9 cellular contexts compared by ENCODE assay signal in genomic region chr17:8073627-8074485, GRCh38. TPM values are rescaled to one million over a fixed set of nuclear protein-coding genes. Genes with fewer than 3 reads are reported as not detected.
DNase-seq lines count a peak whose midpoint lies in the region; ATAC-seq and TF ChIP-seq lines count a peak whose summit lies in the region.
"Had no signal": no experiment of that assay in that cellular context is flagged by ENCODE, and none has a peak within 500 bp of the region (broad histone marks: within the 10 kb centered on the region; RNA-seq: fewer than 3 reads in every experiment).

No MANE protein-coding gene starts in this region.

- H3K27me3 ChIP-seq in SU-DHL-6 (ENCODE audit: low read length): no peaks in the 10 kb centered on the region
- peaks cover 19 to 28% of the 10 kb centered on the region in 2 donors for H3K27me3 ChIP-seq in right atrium auricular region
- H3K27me3 ChIP-seq in gastrocnemius medialis: peaks cover 67 to 73% (median 68%) of the 10 kb centered on the region in 3 donors

- H3K79me2 ChIP-seq in SU-DHL-6 (ENCODE audit: insufficient read depth, low read length): no peaks in the 10 kb centered on the region

- intact Hi-C loops in gastrocnemius medialis (cut with DNase I; ENCODE audit: low total_unique reads): no loop called here

- no peak overlapping the region for H2AFZ ChIP-seq in SU-DHL-6 (ENCODE audit: low read depth, low read length, severe bottlenecking)

- in situ Hi-C loops in gastrocnemius medialis (cut with MboI; ENCODE audit: low sequenced_read_pairs in 4 of 4): no loop called here

- H3K36me3 ChIP-seq in SU-DHL-6 (ENCODE audit: low read length) (no peaks in the 10 kb centered on the region), right atrium auricular region (no peaks in the 10 kb centered on the region), gastrocnemius medialis (no peaks in the 10 kb centered on the region)

- DNase-seq in GM03348 (ENCODE audit: low spot score) (peak; percentile 87), KG1 (lab: John Stamatoyannopoulos, UW) (peak; percentile 19), right atrium auricular region (ENCODE audit: low spot score) (peak; percentile 68), gastrocnemius medialis (peak in 1 of 2 donors; percentile 52), cortex of kidney (lab: John Stamatoyannopoulos, UW) (no peak)
- peak; percentile 89 for DNase-seq in activated naive CD8-positive, alpha-beta T cell treated with anti-CD3 and anti-CD28 coated beads, Interleukin-2, amount 10 ng/mL, durations not matched to agents 7 days and 5 days

- H3K4me1 ChIP-seq in right atrium auricular region: peaks cover 0 to 18% of the 10 kb centered on the region in 2 donors
- peaks cover 0 to 18% of the 10 kb centered on the region in 2 donors for H3K4me1 ChIP-seq in gastrocnemius medialis

- no peaks in the 10 kb centered on the region for H3K9me3 Mint-ChIP-seq in activated naive CD8-positive, alpha-beta T cell treated with anti-CD3 and anti-CD28 coated beads, Interleukin-2, amount 10 ng/mL, durations not matched to agents 7 days and 5 days

- H3K4me3 Mint-ChIP-seq in activated naive CD8-positive, alpha-beta T cell treated with anti-CD3 and anti-CD28 coated beads, Interleukin-2, amount 10 ng/mL, durations not matched to agents 7 days and 5 days: peak overlapping the region; percentile 80

- H3K4me2 ChIP-seq in SU-DHL-6 (ENCODE audit: low read depth, low read length, poor library complexity, severe bottlenecking): no peak overlapping the region

- H3K9me3 ChIP-seq in SU-DHL-6 (ENCODE audit: insufficient read depth, low read length) (no peaks in the 10 kb centered on the region), right atrium auricular region (no peaks in the 10 kb centered on the region), gastrocnemius medialis (no peaks in the 10 kb centered on the region)

- peaks cover 57% of the 10 kb centered on the region for H3K27me3 Mint-ChIP-seq in activated naive CD8-positive, alpha-beta T cell treated with anti-CD3 and anti-CD28 coated beads, Interleukin-2, amount 10 ng/mL, durations not matched to agents 7 days and 5 days

- no peak overlapping the region for H3K27ac ChIP-seq in SU-DHL-6 (ENCODE audit: low read depth, low read length)
- no peak overlapping the region for H3K27ac ChIP-seq in right atrium auricular region
- no peak overlapping the region for H3K27ac ChIP-seq in gastrocnemius medialis

- H3K9ac ChIP-seq in SU-DHL-6 (ENCODE audit: low read length): no peak overlapping the region

- TF ChIP-seq POLR2A in gastrocnemius medialis (IDR thresholded peaks at IDR 0.05): no peak

- ATAC-seq in activated naive CD8-positive, alpha-beta T cell treated with anti-CD3 and anti-CD28 coated beads, Interleukin-2, amount 10 ng/mL, durations not matched to agents 7 days and 5 days (ENCODE audit: low read depth): peak; percentile 84
- ATAC-seq in gastrocnemius medialis (peak; percentile 58 to 78), HG02885 (IDR thresholded peaks at IDR 0.05; ENCODE audit: poor library complexity, unreplicated experiment) (no peak)

- no peaks in the 10 kb centered on the region for H4K20me1 ChIP-seq in SU-DHL-6 (ENCODE audit: low read depth, low read length)

- H3F3A ChIP-seq in SU-DHL-6 (ENCODE audit: insufficient read depth): no peaks in the 10 kb centered on the region

- POLR2A ChIA-PET in activated naive CD8-positive, alpha-beta T cell treated with anti-CD3 and anti-CD28 coated beads, Interleukin-2, amount 10 ng/mL, durations not matched to agents 7 days and 5 days (lab: Charles Lee): interaction anchor here (0.5 to 1.1 kb wide), 2 partner anchors 13 kb away, joined by 3 read pairs; no protein-coding TSS in a partner anchor

- TF ChIP-seq CTCF in SU-DHL-6 (IDR thresholded peaks at IDR 0.05; ENCODE audit: insufficient read depth, low read length, poor library complexity, severe bottlenecking) (peak; percentile 74), right atrium auricular region (IDR thresholded peaks at IDR 0.05) (peak; percentile 79 to 89), gastrocnemius medialis (IDR thresholded peaks at IDR 0.05 in 4 of 5, conservative IDR thresholded peaks at IDR 0.05 in 1 of 5) (peak; percentile 54 to 90 (median 76))

- no peak overlapping the region for H3K27ac Mint-ChIP-seq in activated naive CD8-positive, alpha-beta T cell treated with anti-CD3 and anti-CD28 coated beads, Interleukin-2, amount 10 ng/mL, durations not matched to agents 7 days and 5 days

- H3K36me3 Mint-ChIP-seq in activated naive CD8-positive, alpha-beta T cell treated with anti-CD3 and anti-CD28 coated beads, Interleukin-2, amount 10 ng/mL, durations not matched to agents 7 days and 5 days: no peaks in the 10 kb centered on the region

- H3K4me3 ChIP-seq in SU-DHL-6 (ENCODE audit: insufficient read depth, low read length, poor library complexity, severe bottlenecking): no peak overlapping the region
- H3K4me3 ChIP-seq in right atrium auricular region: no peak overlapping the region
- H3K4me3 ChIP-seq in gastrocnemius medialis: peak overlapping the region in 1 of 4 donors; percentile 34

- peaks cover 19% of the 10 kb centered on the region for H3K4me1 Mint-ChIP-seq in activated naive CD8-positive, alpha-beta T cell treated with anti-CD3 and anti-CD28 coated beads, Interleukin-2, amount 10 ng/mL, durations not matched to agents 7 days and 5 days

- no peaks in the 10 kb centered on the region for H3K9me2 ChIP-seq in SU-DHL-6 (replicated peaks; ENCODE audit: insufficient read depth, low read length)

RNA-seq across cellular contexts. Expression of gene ALOX12B, which starts 13.7 kb away (rescaled TPM):
- under 1 TPM; 0.65 to 0.97 TPM for total RNA-seq in activated naive CD8-positive, alpha-beta T cell treated with anti-CD3 and anti-CD28 coated beads, Interleukin-2, amount 10 ng/mL, durations not matched to agents 7 days and 5 days
- total RNA-seq in right atrium auricular region (under 1 TPM in 1 of 2 donors, not detected in 1; 0.43 TPM), gastrocnemius medialis (not detected)
- total RNA-seq: mononuclear cell had no signal

RNA-seq across cellular contexts. Expression of gene ALOX15B, which starts 35.0 kb away (rescaled TPM):
- not detected for total RNA-seq in activated naive CD8-positive, alpha-beta T cell treated with anti-CD3 and anti-CD28 coated beads, Interleukin-2, amount 10 ng/mL, durations not matched to agents 7 days and 5 days
- total RNA-seq in right atrium auricular region: 1 to 10 TPM; 1.2 to 1.8 TPM
- total RNA-seq in gastrocnemius medialis: 1 to 10 TPM in 1 of 4 donors, under 1 TPM in 3; 0.15 to 1.0 (median 0.69) TPM

RNA-seq across cellular contexts. Expression of gene ALOXE3, which starts 44.5 kb away (rescaled TPM):
- not detected for total RNA-seq in activated naive CD8-positive, alpha-beta T cell treated with anti-CD3 and anti-CD28 coated beads, Interleukin-2, amount 10 ng/mL, durations not matched to agents 7 days and 5 days
- under 1 TPM in 1 of 2 donors, not detected in 1; 0.20 TPM for total RNA-seq in right atrium auricular region
- not detected for total RNA-seq in gastrocnemius medialis

RNA-seq across cellular contexts. Expression of gene HES7, which starts 50.0 kb away (rescaled TPM):
- total RNA-seq in activated naive CD8-positive, alpha-beta T cell treated with anti-CD3 and anti-CD28 coated beads, Interleukin-2, amount 10 ng/mL, durations not matched to agents 7 days and 5 days: under 1 TPM; 0.23 to 0.75 TPM
- total RNA-seq in right atrium auricular region (not detected), gastrocnemius medialis (not detected)
- total RNA-seq: mononuclear cell had no signal
